1 cellular context compared by ENCODE assay signal in the genomic region with DNA sequence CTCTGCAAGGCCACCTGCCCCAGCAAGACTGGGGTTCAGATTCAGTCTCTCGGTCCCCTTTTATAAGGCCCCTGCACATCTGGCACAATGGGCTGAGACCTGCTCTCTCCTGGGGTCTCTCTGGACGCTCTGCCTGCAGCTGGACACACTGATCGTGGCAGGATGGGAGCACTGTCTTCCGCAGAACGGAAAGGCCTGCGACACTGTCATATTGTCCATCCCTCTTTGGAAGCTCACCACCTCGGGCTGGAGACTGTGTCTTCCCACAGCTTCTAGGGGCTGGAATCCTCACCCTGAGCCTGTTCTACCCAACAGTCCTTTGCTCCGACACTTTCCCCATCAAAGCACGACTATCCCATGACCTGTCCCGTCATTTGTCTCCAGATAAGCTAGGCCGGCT.
TF ChIP-seq lines count a peak whose summit lies in the region.

No MANE protein-coding gene starts in this region.

TF ChIP-seq in K562, 482 proteins besides CTCF, POLR2A, EP300 and RAD21:
- TF ChIP-seq CSDE1 (IDR thresholded peaks at IDR 0.05): no peak
- TF ChIP-seq FOXP1 (CRISPR knock-in tag; IDR thresholded peaks at IDR 0.05): no peak
- TF ChIP-seq BCL6 (CRISPR knock-in tag; IDR thresholded peaks at IDR 0.05): no peak
- no peak for TF ChIP-seq ZZZ3 (IDR thresholded peaks at IDR 0.05)
- no peak for TF ChIP-seq ETV1 (tag; conservative IDR thresholded peaks at IDR 0.05; ENCODE audit: low read depth)
- no peak for TF ChIP-seq ATF7 (IDR thresholded peaks at IDR 0.05)
- TF ChIP-seq SMAD2 (IDR thresholded peaks at IDR 0.05; ENCODE audit: low read depth, low read length): no peak
- TF ChIP-seq CCNT2 (IDR thresholded peaks at IDR 0.05; ENCODE audit: borderline replicate concordance, extremely low read depth, insufficient read length, low read depth, low read length): no peak
- TF ChIP-seq LEF1 (IDR thresholded peaks at IDR 0.05): no peak
- no peak for TF ChIP-seq NONO (IDR thresholded peaks at IDR 0.05; ENCODE audit: low read depth in 2 of 2, low read length in 1 of 2)
- no peak for TF ChIP-seq ZKSCAN1 (IDR thresholded peaks at IDR 0.05; ENCODE audit: low read depth, low read length)
- TF ChIP-seq, protein P1, sequence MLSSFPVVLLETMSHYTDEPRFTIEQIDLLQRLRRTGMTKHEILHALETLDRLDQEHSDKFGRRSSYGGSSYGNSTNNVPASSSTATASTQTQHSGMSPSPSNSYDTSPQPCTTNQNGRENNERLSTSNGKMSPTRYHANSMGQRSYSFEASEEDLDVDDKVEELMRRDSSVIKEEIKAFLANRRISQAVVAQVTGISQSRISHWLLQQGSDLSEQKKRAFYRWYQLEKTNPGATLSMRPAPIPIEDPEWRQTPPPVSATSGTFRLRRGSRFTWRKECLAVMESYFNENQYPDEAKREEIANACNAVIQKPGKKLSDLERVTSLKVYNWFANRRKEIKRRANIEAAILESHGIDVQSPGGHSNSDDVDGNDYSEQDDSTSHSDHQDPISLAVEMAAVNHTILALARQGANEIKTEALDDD (IDR thresholded peaks at IDR 0.05): no peak
- TF ChIP-seq, protein P2, sequence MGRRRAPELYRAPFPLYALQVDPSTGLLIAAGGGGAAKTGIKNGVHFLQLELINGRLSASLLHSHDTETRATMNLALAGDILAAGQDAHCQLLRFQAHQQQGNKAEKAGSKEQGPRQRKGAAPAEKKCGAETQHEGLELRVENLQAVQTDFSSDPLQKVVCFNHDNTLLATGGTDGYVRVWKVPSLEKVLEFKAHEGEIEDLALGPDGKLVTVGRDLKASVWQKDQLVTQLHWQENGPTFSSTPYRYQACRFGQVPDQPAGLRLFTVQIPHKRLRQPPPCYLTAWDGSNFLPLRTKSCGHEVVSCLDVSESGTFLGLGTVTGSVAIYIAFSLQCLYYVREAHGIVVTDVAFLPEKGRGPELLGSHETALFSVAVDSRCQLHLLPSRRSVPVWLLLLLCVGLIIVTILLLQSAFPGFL (CRISPR knock-in tag; IDR thresholded peaks at IDR 0.05): no peak
- TF ChIP-seq CBFA2T2 (conservative IDR thresholded peaks at IDR 0.05): no peak
- no peak for TF ChIP-seq MED1 (CRISPR knock-in tag; IDR thresholded peaks at IDR 0.05; ENCODE audit: borderline replicate concordance)
- TF ChIP-seq FOSL1 (tag; conservative IDR thresholded peaks at IDR 0.05): no peak
TF ChIP-seq in K562: peak in this region for 0.
